Comparison of ENCODE assay signal across 2 cellular contexts in the genomic region with DNA sequence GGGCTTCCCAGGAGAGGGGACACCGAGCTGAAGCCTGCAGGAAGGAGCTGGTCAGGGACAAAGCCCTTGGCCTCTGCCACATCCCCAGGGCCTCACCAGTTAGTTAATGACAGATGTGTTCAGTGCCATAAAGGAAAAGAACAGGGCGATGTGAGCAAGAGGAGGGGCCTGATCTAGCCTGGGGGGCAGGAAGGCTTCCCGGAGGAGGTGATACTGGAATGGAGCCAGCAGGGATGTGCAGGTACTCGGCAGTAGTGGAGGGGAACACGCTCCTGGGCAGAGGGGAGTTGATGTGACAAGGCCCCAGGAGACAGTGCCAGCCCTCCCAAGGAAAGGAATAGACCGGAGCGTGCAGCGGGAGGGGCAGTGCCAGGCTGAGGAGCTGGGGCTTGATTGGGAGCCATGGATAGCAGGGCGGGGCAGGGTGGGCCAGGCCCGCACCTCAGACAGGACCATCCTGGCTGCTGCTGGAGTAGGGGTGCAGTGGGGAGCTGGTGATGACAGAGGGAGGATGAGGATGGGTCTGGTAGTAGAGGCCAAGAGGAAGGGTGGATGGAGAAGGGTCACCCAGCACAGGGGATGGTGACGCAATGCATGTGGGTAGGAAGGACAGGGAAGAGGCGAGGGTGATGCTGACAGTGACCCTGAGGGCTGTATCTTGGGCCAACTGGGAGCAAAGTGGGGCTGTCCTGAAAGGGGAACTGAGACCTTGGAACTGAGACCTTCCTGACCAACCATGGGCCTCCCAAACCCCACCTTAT.
A peak's percentile ranks its signal among the peaks of the same experiment; 100 is the strongest.
TF ChIP-seq lines count a peak whose summit lies in the region.

No MANE protein-coding gene starts in this region.

TF ChIP-seq in GM12891, 5 proteins besides CTCF, POLR2A, EP300 and RAD21:
- TF ChIP-seq SPI1 (IDR thresholded peaks at IDR 0.05; ENCODE audit: low read depth, low read length) (peak; percentile 37; the same call in 1 of the 2 replicates), TAF1 (IDR thresholded peaks at IDR 0.05; ENCODE audit: low read depth, low read length) (no peak), POU2F2 (IDR thresholded peaks at IDR 0.05; ENCODE audit: low read depth, low read length) (no peak)

TF ChIP-seq in HepG2, 621 proteins besides CTCF, POLR2A, EP300 and RAD21:
- TF ChIP-seq CEBPB (IDR thresholded peaks at IDR 0.05; ENCODE audit: borderline replicate concordance, low read depth, low read length) (peak; percentile 60; the same call in 1 of the 2 replicates), SSRP1 (CRISPR knock-in tag; IDR thresholded peaks at IDR 0.05) (no peak)
TF ChIP-seq in HepG2: peak in this region for 1.
